1 cellular context compared by ENCODE assay signal in the genomic region with DNA sequence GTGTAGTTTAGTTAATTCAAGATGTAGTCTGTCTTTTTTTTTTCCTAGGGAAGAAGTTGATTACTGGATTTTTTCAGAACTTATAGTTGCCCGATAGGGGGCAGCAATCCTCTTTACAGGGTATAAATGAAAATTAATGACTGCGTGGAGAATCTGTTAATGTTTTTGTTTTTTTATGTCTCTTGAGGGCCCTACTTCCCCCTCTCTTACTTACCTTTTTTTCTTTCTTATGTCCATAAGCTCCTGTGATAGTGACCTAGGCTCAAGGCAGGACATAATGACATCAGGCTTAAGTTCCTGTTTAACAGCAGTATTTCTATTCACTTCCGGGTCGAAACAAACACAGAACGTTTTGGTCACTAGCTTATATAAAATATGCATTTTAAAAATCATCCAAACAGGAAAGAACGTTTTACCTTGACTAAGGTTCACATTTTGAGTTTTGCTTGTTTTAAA.
TF ChIP-seq lines count a peak whose summit lies in the region.

No MANE protein-coding gene starts in this region.

TF ChIP-seq in HEK293, 187 proteins besides CTCF, POLR2A, EP300 and RAD21 (continued from another document):
- TF ChIP-seq, protein P1, sequence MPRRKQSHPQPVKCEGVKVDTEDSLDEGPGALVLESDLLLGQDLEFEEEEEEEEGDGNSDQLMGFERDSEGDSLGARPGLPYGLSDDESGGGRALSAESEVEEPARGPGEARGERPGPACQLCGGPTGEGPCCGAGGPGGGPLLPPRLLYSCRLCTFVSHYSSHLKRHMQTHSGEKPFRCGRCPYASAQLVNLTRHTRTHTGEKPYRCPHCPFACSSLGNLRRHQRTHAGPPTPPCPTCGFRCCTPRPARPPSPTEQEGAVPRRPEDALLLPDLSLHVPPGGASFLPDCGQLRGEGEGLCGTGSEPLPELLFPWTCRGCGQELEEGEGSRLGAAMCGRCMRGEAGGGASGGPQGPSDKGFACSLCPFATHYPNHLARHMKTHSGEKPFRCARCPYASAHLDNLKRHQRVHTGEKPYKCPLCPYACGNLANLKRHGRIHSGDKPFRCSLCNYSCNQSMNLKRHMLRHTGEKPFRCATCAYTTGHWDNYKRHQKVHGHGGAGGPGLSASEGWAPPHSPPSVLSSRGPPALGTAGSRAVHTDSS (tag by site-specific recombination; IDR thresholded peaks at IDR 0.05) = no peak
- TF ChIP-seq MZF1 (tag by site-specific recombination; IDR thresholded peaks at IDR 0.05; ENCODE audit: borderline replicate concordance) (no peak), PRDM6 (tag by site-specific recombination; IDR thresholded peaks at IDR 0.05) (peak; percentile 19; the same call in 1 of the 2 replicates)
